Comparison of ENCODE assay signal across 20 cellular contexts in the genomic region with DNA sequence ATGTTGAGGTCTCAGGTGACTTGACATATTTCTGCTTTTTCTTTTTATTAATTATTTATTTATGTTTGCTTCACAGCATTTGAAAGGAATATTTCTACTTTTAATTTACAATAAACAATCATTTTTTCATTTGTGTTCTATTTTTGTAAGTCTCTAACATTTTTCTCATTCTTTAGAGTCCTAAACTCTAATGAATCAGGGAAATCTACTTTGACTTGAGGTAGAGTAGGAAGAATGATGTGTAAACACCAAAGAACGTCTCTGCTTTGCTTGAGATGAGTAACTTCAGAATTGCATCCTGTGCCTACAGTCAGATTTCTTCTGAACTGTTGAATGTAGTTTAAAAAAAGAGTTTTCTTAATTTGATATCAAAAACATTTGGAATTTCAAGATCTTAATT.
DNase-seq lines count a peak whose midpoint lies in the region; ATAC-seq and TF ChIP-seq lines count a peak whose summit lies in the region.
"Had no signal": no experiment of that assay in that cellular context is flagged by ENCODE, and none has a peak within 500 bp of the region (broad histone marks: within the 10 kb centered on the region; RNA-seq: fewer than 3 reads in every experiment).

No MANE protein-coding gene starts in this region.

- H3K27me3 ChIP-seq in ACC112 (ENCODE audit: insufficient read depth, low read length) = no peaks in the 10 kb centered on the region
- H3K27me3 ChIP-seq in brain microvascular endothelial cell (replicated peaks) = no peaks in the 10 kb centered on the region
- H3K27me3 ChIP-seq in mammary epithelial cell (ENCODE audit: insufficient read depth, low read length) = no peaks in the 10 kb centered on the region
- H3K27me3 ChIP-seq: uterus had no signal

- H3K36me3 ChIP-seq in ACC112 (ENCODE audit: insufficient read depth, low read length) (peaks cover 22% of the 10 kb centered on the region), brain microvascular endothelial cell (replicated peaks) (no peaks in the 10 kb centered on the region), mammary epithelial cell (ENCODE audit: insufficient read depth, low read length) (peaks cover 3% of the 10 kb centered on the region)
- H3K36me3 ChIP-seq: uterus had no signal

- CTCF ChIA-PET in mammary epithelial cell (lab: Charles Lee; ENCODE audit: low non-redundant PET) = no interaction called here

- ATAC-seq in HG02678 (IDR thresholded peaks at IDR 0.05; ENCODE audit: unreplicated experiment) = no peak
- ATAC-seq in HG03432 (IDR thresholded peaks at IDR 0.05; ENCODE audit: unreplicated experiment) = no peak
- ATAC-seq: lower lobe of right lung, PC-3 had no signal

- H3K27ac ChIP-seq in ACC112 (ENCODE audit: low read depth, low read length) (peak overlapping the region; percentile 85), brain microvascular endothelial cell (peak overlapping the region; percentile 82), mammary epithelial cell (ENCODE audit: insufficient read depth, low read depth, low read length) (no peak overlapping the region)

- H3K36me3 Mint-ChIP-seq in nephron progenitor cell (ENCODE audit: low read depth) = peaks cover 32% of the 10 kb centered on the region

- dilution Hi-C loops in mammary epithelial cell (cut with HindIII; ENCODE audit: low sequenced_read_pairs) = no loop called here

- WGBS in mammary epithelial cell (ENCODE audit: low coverage, missing lambda C conversion rate) = 89% methylated on average over 1 of the region's 1 CpG

- no peak overlapping the region for H3K9ac ChIP-seq in mammary epithelial cell (ENCODE audit: insufficient read depth, low read length)

- H3K4me3 ChIP-seq in ACC112 (ENCODE audit: low read depth, low read length) (no peak overlapping the region), brain microvascular endothelial cell (ENCODE audit: low read depth, low read length) (no peak overlapping the region), mammary epithelial cell (replicated peaks in 1 of 3; ENCODE audit: insufficient read depth in 1 of 3, low read depth in 2 of 3, low read length in 3 of 3) (no peak overlapping the region)
- H3K4me3 ChIP-seq: lower lobe of right lung, uterus had no signal

- peaks cover 32% of the 10 kb centered on the region for H3K4me1 ChIP-seq in ACC112 (ENCODE audit: control insufficient read depth, insufficient read depth, low read length, unreplicated experiment)
- H3K4me1 ChIP-seq in mammary epithelial cell (ENCODE audit: insufficient read depth, low read length) = no peaks in the 10 kb centered on the region
- H3K4me1 ChIP-seq: uterus had no signal

- intact Hi-C loops in mammary epithelial cell (cut with micrococcal nuclease) = no loop called here

- no peak overlapping the region for H3K4me3 Mint-ChIP-seq in nephron progenitor cell
- H3K4me3 Mint-ChIP-seq: activated B cell treated with CpG ODN at 0.5 μM for 24 hours, nephron had no signal

- BruUV-seq in mammary epithelial cell (replicated peaks; lab: Mats Ljungman, UMichigan) = no TSS peak

- no peak overlapping the region for H3K27ac Mint-ChIP-seq in nephron progenitor cell
- H3K27ac Mint-ChIP-seq: activated B cell treated with CpG ODN at 0.5 μM for 24 hours had no signal

- H4K20me1 ChIP-seq in mammary epithelial cell (ENCODE audit: insufficient read depth, low read length) = no peaks in the 10 kb centered on the region

- H3K9me3 ChIP-seq in mammary epithelial cell (replicated peaks; ENCODE audit: insufficient read depth, low read length) = no peaks in the 10 kb centered on the region
- H3K9me3 ChIP-seq: Caco-2, lower lobe of right lung, uterus had no signal

- no peaks in the 10 kb centered on the region for H3K27me3 Mint-ChIP-seq in nephron progenitor cell (ENCODE audit: low read depth, poor library complexity)
- H3K27me3 Mint-ChIP-seq: activated B cell treated with CpG ODN at 0.5 μM for 24 hours had no signal

- no peak overlapping the region for H2AFZ ChIP-seq in ACC112 (ENCODE audit: low read length, unreplicated experiment)
- no peak overlapping the region for H2AFZ ChIP-seq in mammary epithelial cell (ENCODE audit: low read depth, low read length)

- H3K79me2 ChIP-seq in ACC112 (ENCODE audit: control insufficient read depth, insufficient read depth, low read length, unreplicated experiment) = no peaks in the 10 kb centered on the region
- H3K79me2 ChIP-seq in mammary epithelial cell (ENCODE audit: insufficient read depth, low read length) = no peaks in the 10 kb centered on the region

- H3K4me1 Mint-ChIP-seq in nephron progenitor cell = peaks cover 9% of the 10 kb centered on the region
- H3K4me1 Mint-ChIP-seq: nephron had no signal

- in situ Hi-C loops in brain microvascular endothelial cell (cut with HindIII; ENCODE audit: low pct_ligation_motif_present, low sequenced_read_pairs) = no loop called here
- in situ Hi-C loops in mammary epithelial cell (cut with MboI; ENCODE audit: low sequenced_read_pairs in 2 of 2) = no loop called here

- DNase-seq in HT1080 (ENCODE audit: low read depth) (peak; percentile 29), brain microvascular endothelial cell (peak; percentile 22), glomerular visceral epithelial cell (ENCODE audit: extremely low spot score) (peak; percentile 14), mammary epithelial cell (no peak), nephron progenitor cell (no peak)
- DNase-seq: activated B cell treated with CpG ODN at 0.5 μM for 24 hours; activated naive CD4-positive, alpha-beta T cell; Caco-2; Karpas-422; lower lobe of right lung; NCI-H1694; NCI-H526; PC-3; stimulated activated naive CD4-positive, alpha-beta T cell; SW 1271; uterus had no signal

- TF ChIP-seq CTCF in brain microvascular endothelial cell (IDR thresholded peaks at IDR 0.05; ENCODE audit: low read depth, low read length, missing control alignments) (no peak), mammary epithelial cell (conservative IDR thresholded peaks at IDR 0.05 in 1 of 2, IDR thresholded peaks at IDR 0.05 in 1 of 2; ENCODE audit: extremely low read depth in 1 of 2, insufficient read depth in 1 of 2, low read depth in 1 of 2, low read length in 2 of 2) (no peak), nephron progenitor cell (IDR thresholded peaks at IDR 0.05) (no peak)

- H3K4me2 ChIP-seq in mammary epithelial cell (ENCODE audit: insufficient read depth, low read depth, low read length) = no peak overlapping the region

- H3K9me3 Mint-ChIP-seq in nephron progenitor cell = peaks cover 7% of the 10 kb centered on the region
- H3K9me3 Mint-ChIP-seq: activated B cell treated with CpG ODN at 0.5 μM for 24 hours had no signal

Comparison
In these comparisons a context has a peak if more than half of its experiments do, and no peak if none do; other contexts are left out.
1. DNase-seq: peak in HT1080 (single experiment), brain microvascular endothelial cell (single experiment) and glomerular visceral epithelial cell (single experiment); none in mammary epithelial cell (single experiment) and nephron progenitor cell (single experiment).